8 cellular contexts compared by ENCODE assay signal in the genomic region with DNA sequence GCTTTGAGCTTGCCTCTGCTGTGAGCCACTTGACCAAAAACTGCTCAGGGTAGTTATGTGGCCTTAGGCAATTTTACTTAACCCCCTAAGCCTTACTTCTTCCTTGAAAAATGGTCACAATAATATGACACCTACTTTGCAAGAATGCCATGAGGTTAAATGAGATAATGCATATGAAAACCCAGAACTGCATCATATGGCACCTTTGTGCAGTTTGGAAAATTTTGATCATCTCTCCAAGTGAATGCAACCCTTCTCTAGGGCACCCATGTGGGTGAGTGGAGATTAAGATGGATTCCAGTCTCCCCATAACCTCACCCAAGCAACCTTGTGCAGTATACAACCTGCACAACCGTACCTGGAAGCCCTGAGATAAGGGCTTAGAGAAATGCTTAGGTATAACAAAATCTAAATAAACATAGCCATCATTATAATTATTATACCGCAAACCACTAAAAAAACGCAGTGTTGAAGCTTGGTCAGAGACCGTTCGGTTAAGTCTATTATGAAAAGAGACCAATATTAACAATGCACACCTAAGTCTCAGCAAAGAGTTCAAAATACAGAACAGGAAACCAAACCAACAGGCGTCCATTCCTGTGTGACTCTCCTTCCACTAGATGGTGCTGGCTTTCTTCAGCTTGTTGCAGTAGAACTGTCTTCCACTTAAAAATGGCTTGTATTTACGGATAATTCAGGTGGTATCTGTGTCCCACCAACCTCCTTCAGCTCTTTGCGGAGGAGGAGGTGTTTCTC. TPM values are rescaled to one million over a fixed set of nuclear protein-coding genes. Genes with fewer than 3 reads are reported as not detected.
DNase-seq lines count a peak whose midpoint lies in the region; ATAC-seq and TF ChIP-seq lines count a peak whose summit lies in the region.

No MANE protein-coding gene starts in this region.

- peak; percentile 76 for ATAC-seq in HG02610 (IDR thresholded peaks at IDR 0.05; ENCODE audit: unreplicated experiment)
- peak; percentile 40 for ATAC-seq in activated naive CD8-positive, alpha-beta T cell treated with anti-CD3 and anti-CD28 coated beads, Interleukin-2, amount 50 U/mL, for 24 hours

- H3K27ac ChIP-seq in ACC112 (ENCODE audit: low read depth, low read length), result no peak overlapping the region
- H3K27ac ChIP-seq in hepatocyte, result no peak overlapping the region

- intact Hi-C loops in activated T-helper 2 cell treated with anti-CD3 and anti-CD28 coated beads, Interferon-gamma antibody, Interleukin-2, Interleukin-4, amounts not matched to agents 10 μg/mL and 5 μg/mL and 100 μg/mL, durations not matched to agents 14 hours and 24 hours and 36 hours (cut with micrococcal nuclease), result no loop called here

- H3K4me1 Mint-ChIP-seq in activated naive CD8-positive, alpha-beta T cell treated with anti-CD3 and anti-CD28 coated beads, Interleukin-2, amount 50 U/mL, for 24 hours, result no peaks in the 10 kb centered on the region
- H3K4me1 Mint-ChIP-seq in activated T-helper 2 cell treated with anti-CD3 and anti-CD28 coated beads, Interferon-gamma antibody, Interleukin-2, Interleukin-4, amounts not matched to agents 10 μg/mL and 5 μg/mL and 100 μg/mL, durations not matched to agents 14 hours and 24 hours and 36 hours (ENCODE audit: low read depth), result peaks cover 3% of the 10 kb centered on the region

- H3K4me3 ChIP-seq in ACC112 (ENCODE audit: low read depth, low read length) (0 out of 2 replicates have a peak overlapping the region, but pooled peaks have one; percentile 16), hepatocyte (no peak overlapping the region)

- 29% methylated on average over 8 of the region's 8 CpGs for WGBS in hepatocyte (ENCODE audit: low lambda C conversion rate, missing lambda C conversion rate)

- H3K4me3 Mint-ChIP-seq in activated naive CD8-positive, alpha-beta T cell treated with anti-CD3 and anti-CD28 coated beads, Interleukin-2, amount 50 U/mL, for 24 hours, result no peak overlapping the region
- H3K4me3 Mint-ChIP-seq in activated T-helper 2 cell treated with anti-CD3 and anti-CD28 coated beads, Interferon-gamma antibody, Interleukin-2, Interleukin-4, amounts not matched to agents 10 μg/mL and 5 μg/mL and 100 μg/mL, durations not matched to agents 14 hours and 24 hours and 36 hours (ENCODE audit: low read depth), result no peak overlapping the region

- no peaks in the 10 kb centered on the region for H3K9me2 ChIP-seq in hepatocyte (replicated peaks; ENCODE audit: insufficient read depth)

- no peaks in the 10 kb centered on the region for H4K20me1 ChIP-seq in hepatocyte (ENCODE audit: insufficient read depth, poor library complexity, severe bottlenecking)

- peak; percentile 77 for TF ChIP-seq CTCF in GM12873 (IDR thresholded peaks at IDR 0.05; ENCODE audit: insufficient read depth, low read depth, low read length, missing control alignments)
- peak; percentile 83 for TF ChIP-seq CTCF in hepatocyte (IDR thresholded peaks at IDR 0.05; ENCODE audit: poor library complexity)

- DNase-seq in NCI-H1694 (lab: John Stamatoyannopoulos, UW) (peak; percentile 39), hepatocyte (ENCODE audit: low spot score) (peak; percentile 65), superior temporal gyrus (ENCODE audit: extremely low spot score) (peak; percentile 56)
- no peak for DNase-seq in activated naive CD8-positive, alpha-beta T cell treated with anti-CD3 and anti-CD28 coated beads, Interleukin-2, amount 50 U/mL, for 24 hours
- no peak for DNase-seq in activated T-helper 2 cell treated with anti-CD3 and anti-CD28 coated beads, Interferon-gamma antibody, Interleukin-2, Interleukin-4, amounts not matched to agents 10 μg/mL and 5 μg/mL and 100 μg/mL, durations not matched to agents 14 hours and 24 hours and 36 hours (ENCODE audit: low spot score)

- H3K4me1 ChIP-seq in ACC112 (ENCODE audit: control insufficient read depth, insufficient read depth, low read length, unreplicated experiment) (no peaks in the 10 kb centered on the region), hepatocyte (ENCODE audit: insufficient read depth) (no peaks in the 10 kb centered on the region)

- no peaks in the 10 kb centered on the region for H3K9me3 Mint-ChIP-seq in activated naive CD8-positive, alpha-beta T cell treated with anti-CD3 and anti-CD28 coated beads, Interleukin-2, amount 50 U/mL, for 24 hours
- H3K9me3 Mint-ChIP-seq in activated T-helper 2 cell treated with anti-CD3 and anti-CD28 coated beads, Interferon-gamma antibody, Interleukin-2, Interleukin-4, amounts not matched to agents 10 μg/mL and 5 μg/mL and 100 μg/mL, durations not matched to agents 14 hours and 24 hours and 36 hours, result no peaks in the 10 kb centered on the region

- H3K36me3 Mint-ChIP-seq in activated naive CD8-positive, alpha-beta T cell treated with anti-CD3 and anti-CD28 coated beads, Interleukin-2, amount 50 U/mL, for 24 hours (ENCODE audit: low read depth), result no peaks in the 10 kb centered on the region
- no peaks in the 10 kb centered on the region for H3K36me3 Mint-ChIP-seq in activated T-helper 2 cell treated with anti-CD3 and anti-CD28 coated beads, Interferon-gamma antibody, Interleukin-2, Interleukin-4, amounts not matched to agents 10 μg/mL and 5 μg/mL and 100 μg/mL, durations not matched to agents 14 hours and 24 hours and 36 hours (ENCODE audit: low read depth)

- H2AFZ ChIP-seq in ACC112 (ENCODE audit: low read length, unreplicated experiment), result peak overlapping the region; percentile 51
- H2AFZ ChIP-seq in hepatocyte, result no peak overlapping the region

- H3K4me2 ChIP-seq in hepatocyte, result peak overlapping the region; percentile 44

- no peaks in the 10 kb centered on the region for H3K9me3 ChIP-seq in hepatocyte (ENCODE audit: low read depth)

- no peak overlapping the region for H3K27ac Mint-ChIP-seq in activated naive CD8-positive, alpha-beta T cell treated with anti-CD3 and anti-CD28 coated beads, Interleukin-2, amount 50 U/mL, for 24 hours
- no peak overlapping the region for H3K27ac Mint-ChIP-seq in activated T-helper 2 cell treated with anti-CD3 and anti-CD28 coated beads, Interferon-gamma antibody, Interleukin-2, Interleukin-4, amounts not matched to agents 10 μg/mL and 5 μg/mL and 100 μg/mL, durations not matched to agents 14 hours and 24 hours and 36 hours

- peaks cover 32% of the 10 kb centered on the region for H3K27me3 Mint-ChIP-seq in activated naive CD8-positive, alpha-beta T cell treated with anti-CD3 and anti-CD28 coated beads, Interleukin-2, amount 50 U/mL, for 24 hours
- H3K27me3 Mint-ChIP-seq in activated T-helper 2 cell treated with anti-CD3 and anti-CD28 coated beads, Interferon-gamma antibody, Interleukin-2, Interleukin-4, amounts not matched to agents 10 μg/mL and 5 μg/mL and 100 μg/mL, durations not matched to agents 14 hours and 24 hours and 36 hours (ENCODE audit: low read depth), result peaks cover 13% of the 10 kb centered on the region

- H3K36me3 ChIP-seq in ACC112 (ENCODE audit: insufficient read depth, low read length) (no peaks in the 10 kb centered on the region), hepatocyte (replicated peaks; ENCODE audit: insufficient read depth, low read depth) (no peaks in the 10 kb centered on the region)

- H3K27me3 ChIP-seq in ACC112 (ENCODE audit: insufficient read depth, low read length) (no peaks in the 10 kb centered on the region), hepatocyte (no peaks in the 10 kb centered on the region)

- no peaks in the 10 kb centered on the region for H3K79me2 ChIP-seq in ACC112 (ENCODE audit: control insufficient read depth, insufficient read depth, low read length, unreplicated experiment)
- H3K79me2 ChIP-seq in hepatocyte, result no peaks in the 10 kb centered on the region

RNA-seq across cellular contexts. Expression of gene ASB15, which starts 21.0 kb away (rescaled TPM):
- not detected in 2 replicates for total RNA-seq in hepatocyte
- polyA plus RNA-seq in hepatocyte, result 0.04 TPM in 1 of 2 replicates, not detected in the other
- not detected in 2 replicates for total RNA-seq in activated T-helper 2 cell treated with anti-CD3 and anti-CD28 coated beads, Interferon-gamma antibody, Interleukin-2, Interleukin-4, amounts not matched to agents 10 μg/mL and 5 μg/mL and 100 μg/mL, durations not matched to agents 14 hours and 24 hours and 36 hours

RNA-seq across cellular contexts. Expression of gene NDUFA5, which starts 23.0 kb away (rescaled TPM):
- total RNA-seq in hepatocyte, result 94.9 and 104 TPM in 2 replicates
- 127 and 137 TPM in 2 replicates for polyA plus RNA-seq in hepatocyte
- total RNA-seq in activated T-helper 2 cell treated with anti-CD3 and anti-CD28 coated beads, Interferon-gamma antibody, Interleukin-2, Interleukin-4, amounts not matched to agents 10 μg/mL and 5 μg/mL and 100 μg/mL, durations not matched to agents 14 hours and 24 hours and 36 hours, result 55.1 and 57.2 TPM in 2 replicates

RNA-seq across cellular contexts. Expression of gene IQUB, which starts 46.2 kb away (rescaled TPM):
- total RNA-seq in hepatocyte, result 1.0 and 2.2 TPM in 2 replicates
- polyA plus RNA-seq in hepatocyte, result 0.79 and 0.97 TPM in 2 replicates
- 0.25 TPM in 1 of 2 replicates, not detected in the other for total RNA-seq in activated T-helper 2 cell treated with anti-CD3 and anti-CD28 coated beads, Interferon-gamma antibody, Interleukin-2, Interleukin-4, amounts not matched to agents 10 μg/mL and 5 μg/mL and 100 μg/mL, durations not matched to agents 14 hours and 24 hours and 36 hours

Comparison
In these comparisons a context has a peak if more than half of its experiments do, and no peak if none do; other contexts are left out.
1. DNase-seq: peak in NCI-H1694 (single experiment), hepatocyte (single experiment) and superior temporal gyrus (single experiment); none in activated naive CD8-positive, alpha-beta T cell treated with anti-CD3 and anti-CD28 coated beads, Interleukin-2, amount 50 U/mL, for 24 hours (single experiment) and activated T-helper 2 cell treated with anti-CD3 and anti-CD28 coated beads, Interferon-gamma antibody, Interleukin-2, Interleukin-4, amounts not matched to agents 10 μg/mL and 5 μg/mL and 100 μg/mL, durations not matched to agents 14 hours and 24 hours and 36 hours (single experiment).